ENCODE assay signal across 15 cellular contexts in genomic region chr17:1029196-1029911, GRCh38. TPM values are rescaled to one million over a fixed set of nuclear protein-coding genes. Genes with fewer than 3 reads are reported as not detected.
A peak's percentile ranks its signal among the peaks of the same experiment; 100 is the strongest.
DNase-seq lines count a peak whose midpoint lies in the region; ATAC-seq and TF ChIP-seq lines count a peak whose summit lies in the region.
"Had no signal": no experiment of that assay in that cellular context is flagged by ENCODE, and none has a peak within 500 bp of the region (broad histone marks: within the 10 kb centered on the region; RNA-seq: fewer than 3 reads in every experiment).

No MANE protein-coding gene starts in this region.

- H3K36me3 ChIP-seq in osteoblast (ENCODE audit: insufficient read depth, low read length), result no peaks in the 10 kb centered on the region
- H3K36me3 ChIP-seq: BE2C had no signal

- H3K36me3 Mint-ChIP-seq in WTC11 (no peaks in the 10 kb centered on the region), mesothelial cell of epicardium (peaks cover 8% of the 10 kb centered on the region), T-helper 17 cell (ENCODE audit: low read depth) (no peaks in the 10 kb centered on the region)
- no peaks in the 10 kb centered on the region for H3K36me3 Mint-ChIP-seq in activated CD4-positive, alpha-beta memory T cell treated with anti-CD3 and anti-CD28 coated beads for 36 hours
- H3K36me3 Mint-ChIP-seq: natural killer cell had no signal

- H3K4me3 ChIP-seq in AG09309 (ENCODE audit: control insufficient read depth, low read depth, low read length) (no peak overlapping the region), fibroblast of pulmonary artery (replicated peaks; ENCODE audit: low read depth, low read length) (no peak overlapping the region), osteoblast (ENCODE audit: insufficient read depth, low read length) (no peak overlapping the region)
- H3K4me3 ChIP-seq: GM12878 had no signal

- H3K27ac Mint-ChIP-seq in WTC11, result peak overlapping the region; percentile 65
- no peak overlapping the region for H3K27ac Mint-ChIP-seq in activated CD4-positive, alpha-beta memory T cell treated with anti-CD3 and anti-CD28 coated beads for 36 hours
- no peak overlapping the region for H3K27ac Mint-ChIP-seq in mesothelial cell of epicardium
- no peak overlapping the region for H3K27ac Mint-ChIP-seq in T-helper 17 cell
- H3K27ac Mint-ChIP-seq: H9, natural killer cell had no signal

- H3K27me3 Mint-ChIP-seq in WTC11 (ENCODE audit: low read depth), result peaks cover 18% of the 10 kb centered on the region
- H3K27me3 Mint-ChIP-seq in activated CD4-positive, alpha-beta memory T cell treated with anti-CD3 and anti-CD28 coated beads for 36 hours, result no peaks in the 10 kb centered on the region
- peaks cover 10% of the 10 kb centered on the region for H3K27me3 Mint-ChIP-seq in mesothelial cell of epicardium (ENCODE audit: low read depth)
- no peaks in the 10 kb centered on the region for H3K27me3 Mint-ChIP-seq in T-helper 17 cell

- CTCF ChIA-PET in WTC11 (lab: Charles Lee), result interaction anchor here (1.9 to 5.7 kb wide), 2 partner anchors 27 to 29 kb away, joined by 8 to 35 read pairs; no protein-coding TSS in a partner anchor
- CTCF ChIA-PET in activated CD4-positive, alpha-beta memory T cell treated with anti-CD3 and anti-CD28 coated beads for 36 hours (lab: Charles Lee), result interaction anchor here (2.0 kb wide), 1 partner anchor 27 kb away, joined by 9 read pairs; no protein-coding TSS in a partner anchor

- DNase-seq in AG09309 (ENCODE audit: low read depth) (peak; percentile 8), WTC11 (ENCODE audit: low spot score) (no peak), fibroblast of pulmonary artery (ENCODE audit: low read depth) (peak; percentile 28), osteoblast (ENCODE audit: insufficient read length, low spot score, missing footprints) (peak; percentile 97), mesothelial cell of epicardium (ENCODE audit: low spot score in 2 of 2, unreplicated experiment in 2 of 2) (no peak), T-helper 17 cell (no peak)
- DNase-seq in activated CD4-positive, alpha-beta memory T cell treated with anti-CD3 and anti-CD28 coated beads for 36 hours, result no peak
- DNase-seq: activated T-cell treated with anti-CD3 and anti-CD28 coated beads, Interleukin-2, amount 50 U/mL, for 48 hours; H9; natural killer cell; NCI-H2107; T-helper 1 cell had no signal

- peaks cover 10% of the 10 kb centered on the region for H3K4me1 ChIP-seq in osteoblast (ENCODE audit: insufficient read depth, low read length)

- ATAC-seq in WTC11 (no peak), T-helper 17 cell (no peak), HG02610 (IDR thresholded peaks at IDR 0.05; ENCODE audit: unreplicated experiment) (no peak)
- ATAC-seq: GM12878, natural killer cell had no signal

- H4K20me1 ChIP-seq in osteoblast (ENCODE audit: insufficient read depth, low read length), result peaks cover 23% of the 10 kb centered on the region

- H3K9me3 ChIP-seq in osteoblast (ENCODE audit: low read depth, low read length), result no peaks in the 10 kb centered on the region
- H3K9me3 ChIP-seq in T-helper 17 cell (ENCODE audit: control insufficient read depth, low read length, poor library complexity, severe bottlenecking), result no peaks in the 10 kb centered on the region
- H3K9me3 ChIP-seq: BE2C had no signal

- H3K27me3 ChIP-seq in osteoblast (ENCODE audit: insufficient read depth, low read length), result no peaks in the 10 kb centered on the region
- H3K27me3 ChIP-seq: BE2C had no signal

- H3K4me1 Mint-ChIP-seq in WTC11, result peaks cover 5% of the 10 kb centered on the region; the same call in 1 of the 2 replicates
- no peaks in the 10 kb centered on the region for H3K4me1 Mint-ChIP-seq in activated CD4-positive, alpha-beta memory T cell treated with anti-CD3 and anti-CD28 coated beads for 36 hours (ENCODE audit: low read depth)
- no peaks in the 10 kb centered on the region for H3K4me1 Mint-ChIP-seq in mesothelial cell of epicardium
- no peaks in the 10 kb centered on the region for H3K4me1 Mint-ChIP-seq in T-helper 17 cell

- peak overlapping the region; percentile 75 for H3K27ac ChIP-seq in osteoblast (ENCODE audit: low read depth, low read length)

- H2AFZ ChIP-seq in osteoblast (ENCODE audit: low read length), result peak overlapping the region; percentile 68

- H3K9me3 Mint-ChIP-seq in WTC11, result no peaks in the 10 kb centered on the region
- H3K9me3 Mint-ChIP-seq in activated CD4-positive, alpha-beta memory T cell treated with anti-CD3 and anti-CD28 coated beads for 36 hours, result no peaks in the 10 kb centered on the region
- no peaks in the 10 kb centered on the region for H3K9me3 Mint-ChIP-seq in mesothelial cell of epicardium
- H3K9me3 Mint-ChIP-seq: H9, natural killer cell had no signal

- intact Hi-C loops in activated CD4-positive, alpha-beta memory T cell treated with anti-CD3 and anti-CD28 coated beads for 36 hours (cut with micrococcal nuclease), result no loop called here

- H3K79me2 ChIP-seq in osteoblast (ENCODE audit: insufficient read depth, low read length), result peaks cover 14% of the 10 kb centered on the region

- TF ChIP-seq CTCF in AG09309 (IDR thresholded peaks at IDR 0.05; ENCODE audit: control insufficient read depth, insufficient read depth, low read depth, low read length, missing control alignments) (no peak), WTC11 (IDR thresholded peaks at IDR 0.05) (no peak), fibroblast of pulmonary artery (IDR thresholded peaks at IDR 0.05; ENCODE audit: low read length, missing control alignments) (no peak), osteoblast (IDR thresholded peaks at IDR 0.05; ENCODE audit: extremely low read depth, low read depth, low read length) (no peak), mesothelial cell of epicardium (IDR thresholded peaks at IDR 0.05; ENCODE audit: unreplicated experiment) (no peak)

- H3K4me3 Mint-ChIP-seq in WTC11 (no peak overlapping the region), mesothelial cell of epicardium (no peak overlapping the region), T-helper 17 cell (no peak overlapping the region)
- H3K4me3 Mint-ChIP-seq in activated CD4-positive, alpha-beta memory T cell treated with anti-CD3 and anti-CD28 coated beads for 36 hours, result no peak overlapping the region
- H3K4me3 Mint-ChIP-seq: H9, natural killer cell had no signal

- peak overlapping the region; percentile 54 for H3K4me2 ChIP-seq in osteoblast (ENCODE audit: insufficient read depth, low read length)

- POLR2A ChIA-PET in WTC11 (lab: Charles Lee), result no interaction called here
- POLR2A ChIA-PET in activated CD4-positive, alpha-beta memory T cell treated with anti-CD3 and anti-CD28 coated beads for 36 hours (lab: Charles Lee), result no interaction called here

TF ChIP-seq in WTC11, 78 proteins besides CTCF, POLR2A, EP300 and RAD21 (continues in another document):
- TF ChIP-seq EMX1 (CRISPR knock-in tag; IDR thresholded peaks at IDR 0.05) (no peak), E2F4 (CRISPR knock-in tag; IDR thresholded peaks at IDR 0.05; ENCODE audit: borderline replicate concordance, low read depth) (no peak), ZNF263 (CRISPR knock-in tag; IDR thresholded peaks at IDR 0.05; ENCODE audit: low read depth) (no peak), ZNF121 (CRISPR knock-in tag; IDR thresholded peaks at IDR 0.05) (no peak), ELF4 (CRISPR knock-in tag; IDR thresholded peaks at IDR 0.05; ENCODE audit: low read depth) (no peak), ZNF416 (CRISPR knock-in tag; IDR thresholded peaks at IDR 0.05) (no peak), MYBL2 (CRISPR knock-in tag; IDR thresholded peaks at IDR 0.05) (no peak), ZBTB21 (CRISPR knock-in tag; IDR thresholded peaks at IDR 0.05; ENCODE audit: borderline replicate concordance) (no peak), ZNF138 (CRISPR knock-in tag; conservative IDR thresholded peaks at IDR 0.05) (no peak), NFE2L1 (CRISPR knock-in tag; IDR thresholded peaks at IDR 0.05) (no peak)
- TF ChIP-seq, protein P1, sequence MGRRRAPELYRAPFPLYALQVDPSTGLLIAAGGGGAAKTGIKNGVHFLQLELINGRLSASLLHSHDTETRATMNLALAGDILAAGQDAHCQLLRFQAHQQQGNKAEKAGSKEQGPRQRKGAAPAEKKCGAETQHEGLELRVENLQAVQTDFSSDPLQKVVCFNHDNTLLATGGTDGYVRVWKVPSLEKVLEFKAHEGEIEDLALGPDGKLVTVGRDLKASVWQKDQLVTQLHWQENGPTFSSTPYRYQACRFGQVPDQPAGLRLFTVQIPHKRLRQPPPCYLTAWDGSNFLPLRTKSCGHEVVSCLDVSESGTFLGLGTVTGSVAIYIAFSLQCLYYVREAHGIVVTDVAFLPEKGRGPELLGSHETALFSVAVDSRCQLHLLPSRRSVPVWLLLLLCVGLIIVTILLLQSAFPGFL (CRISPR knock-in tag; IDR thresholded peaks at IDR 0.05; ENCODE audit: borderline replicate concordance), result no peak
- TF ChIP-seq, protein P2, sequence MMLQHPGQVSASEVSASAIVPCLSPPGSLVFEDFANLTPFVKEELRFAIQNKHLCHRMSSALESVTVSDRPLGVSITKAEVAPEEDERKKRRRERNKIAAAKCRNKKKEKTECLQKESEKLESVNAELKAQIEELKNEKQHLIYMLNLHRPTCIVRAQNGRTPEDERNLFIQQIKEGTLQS (CRISPR knock-in tag; conservative IDR thresholded peaks at IDR 0.05), result no peak

RNA-seq across cellular contexts. Expression of gene TIMM22, which starts 32.4 kb away (rescaled TPM):
- total RNA-seq in WTC11 (2021), result 17.2 to 18.0 TPM (median 17.4 TPM) in 3 replicates
- total RNA-seq in osteoblast, result 10.5 and 10.6 TPM in 2 replicates
- total RNA-seq in activated CD4-positive, alpha-beta memory T cell treated with anti-CD3 and anti-CD28 coated beads for 36 hours, result 1 to 10 TPM; 8.0 to 9.6 TPM
- total RNA-seq in mesothelial cell of epicardium, result 14.9 to 16.3 TPM (median 15.5 TPM) in 3 replicates
- 1 to 10 TPM; 7.4 to 8.3 TPM for total RNA-seq in T-helper 17 cell

RNA-seq across cellular contexts. Expression of gene NXN, which starts 49.8 kb away (rescaled TPM):
- total RNA-seq in WTC11 (2021) (96.8 to 100 TPM (median 98.7 TPM) in 3 replicates), osteoblast (60.7 and 68.8 TPM in 2 replicates), mesothelial cell of epicardium (99.1 to 107 TPM (median 106 TPM) in 3 replicates), T-helper 17 cell (1 to 10 TPM; 3.3 to 4.4 TPM)
- total RNA-seq in activated CD4-positive, alpha-beta memory T cell treated with anti-CD3 and anti-CD28 coated beads for 36 hours, result under 1 TPM; 0.31 to 0.33 TPM

Comparison
In these comparisons a context has a peak if more than half of its experiments do, and no peak if none do; other contexts are left out.
1. DNase-seq: peak in AG09309 (single experiment), fibroblast of pulmonary artery (single experiment) and osteoblast (single experiment); none in WTC11 (single experiment), activated CD4-positive, alpha-beta memory T cell treated with anti-CD3 and anti-CD28 coated beads for 36 hours (single experiment), mesothelial cell of epicardium (0 of 2) and T-helper 17 cell (0 of 3).
2. RNA of gene NXN, which starts 49.8 kb away (total RNA-seq): 99.1 to 107 TPM in mesothelial cell of epicardium, 96.8 to 100 TPM in WTC11 and 60.7 to 68.8 TPM in osteoblast; 3.3 to 4.4 TPM in T-helper 17 cell and 0.31 to 0.33 TPM in activated CD4-positive, alpha-beta memory T cell treated with anti-CD3 and anti-CD28 coated beads for 36 hours; every median in the first group is over 10 times any median in the second.